Comparison of ENCODE assay signal across 1 cellular context in the genomic region with DNA sequence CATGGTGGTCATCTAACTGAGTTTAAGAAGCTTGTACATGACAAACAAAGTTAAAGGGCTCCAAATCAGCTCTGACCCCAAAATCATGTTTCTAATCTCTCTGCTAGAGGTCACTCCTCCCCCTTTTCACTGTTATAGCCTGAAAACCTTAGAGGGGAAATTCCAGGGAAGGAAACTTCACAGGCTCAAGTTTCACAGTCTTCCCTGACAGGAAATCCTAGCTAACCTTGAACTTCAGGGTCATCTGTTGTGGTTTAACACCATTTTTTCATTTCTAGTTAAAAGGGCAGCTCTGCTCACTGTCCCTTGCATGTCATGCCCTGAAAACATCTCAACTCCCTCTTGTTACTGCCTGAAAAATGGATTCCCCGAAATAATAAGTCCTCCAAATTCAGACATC.
TF ChIP-seq lines count a peak whose summit lies in the region.

No MANE protein-coding gene starts in this region.

TF ChIP-seq in GM12878, 131 proteins besides CTCF, POLR2A, EP300 and RAD21 (continued from another document):
- no peak for TF ChIP-seq NFIC (IDR thresholded peaks at IDR 0.05; ENCODE audit: low read depth, low read length)
- TF ChIP-seq, protein P1, sequence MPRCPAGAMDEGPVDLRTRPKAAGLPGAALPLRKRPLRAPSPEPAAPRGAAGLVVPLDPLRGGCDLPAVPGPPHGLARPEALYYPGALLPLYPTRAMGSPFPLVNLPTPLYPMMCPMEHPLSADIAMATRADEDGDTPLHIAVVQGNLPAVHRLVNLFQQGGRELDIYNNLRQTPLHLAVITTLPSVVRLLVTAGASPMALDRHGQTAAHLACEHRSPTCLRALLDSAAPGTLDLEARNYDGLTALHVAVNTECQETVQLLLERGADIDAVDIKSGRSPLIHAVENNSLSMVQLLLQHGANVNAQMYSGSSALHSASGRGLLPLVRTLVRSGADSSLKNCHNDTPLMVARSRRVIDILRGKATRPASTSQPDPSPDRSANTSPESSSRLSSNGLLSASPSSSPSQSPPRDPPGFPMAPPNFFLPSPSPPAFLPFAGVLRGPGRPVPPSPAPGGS (IDR thresholded peaks at IDR 0.05; ENCODE audit: borderline replicate concordance, insufficient read depth, low read depth, low read length, poor library complexity, severe bottlenecking), result no peak
- TF ChIP-seq IKZF2 (IDR thresholded peaks at IDR 0.05), result peak; percentile 54; a peak in 2 of 4 replicates
- peak; percentile 88 for TF ChIP-seq IKZF1 (conservative IDR thresholded peaks at IDR 0.05)
- TF ChIP-seq, protein P2, sequence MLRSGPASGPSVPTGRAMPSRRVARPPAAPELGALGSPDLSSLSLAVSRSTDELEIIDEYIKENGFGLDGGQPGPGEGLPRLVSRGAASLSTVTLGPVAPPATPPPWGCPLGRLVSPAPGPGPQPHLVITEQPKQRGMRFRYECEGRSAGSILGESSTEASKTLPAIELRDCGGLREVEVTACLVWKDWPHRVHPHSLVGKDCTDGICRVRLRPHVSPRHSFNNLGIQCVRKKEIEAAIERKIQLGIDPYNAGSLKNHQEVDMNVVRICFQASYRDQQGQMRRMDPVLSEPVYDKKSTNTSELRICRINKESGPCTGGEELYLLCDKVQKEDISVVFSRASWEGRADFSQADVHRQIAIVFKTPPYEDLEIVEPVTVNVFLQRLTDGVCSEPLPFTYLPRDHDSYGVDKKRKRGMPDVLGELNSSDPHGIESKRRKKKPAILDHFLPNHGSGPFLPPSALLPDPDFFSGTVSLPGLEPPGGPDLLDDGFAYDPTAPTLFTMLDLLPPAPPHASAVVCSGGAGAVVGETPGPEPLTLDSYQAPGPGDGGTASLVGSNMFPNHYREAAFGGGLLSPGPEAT (IDR thresholded peaks at IDR 0.05; ENCODE audit: low read depth), result peak; percentile 58
- peak; percentile 92 for TF ChIP-seq NR2F1 (conservative IDR thresholded peaks at IDR 0.05)
- no peak for TF ChIP-seq CHD2 (IDR thresholded peaks at IDR 0.05; ENCODE audit: borderline replicate concordance, low read depth, low read length)
- no peak for TF ChIP-seq FOS (IDR thresholded peaks at IDR 0.05; ENCODE audit: borderline replicate concordance, extremely low read depth, insufficient read length)
- TF ChIP-seq SPI1 (IDR thresholded peaks at IDR 0.05; ENCODE audit: borderline replicate concordance, insufficient read depth, low read depth, low read length), result no peak
- no peak for TF ChIP-seq ZNF384 (IDR thresholded peaks at IDR 0.05; ENCODE audit: borderline replicate concordance, low read depth, low read length)
- peak; percentile 37; the same call in 1 of the 2 replicates for TF ChIP-seq NR2C1 (IDR thresholded peaks at IDR 0.05)
